ENCODE assay signal across 20 cellular contexts in genomic region chr1:25710583-25711347, GRCh38.
A peak's percentile ranks its signal among the peaks of the same experiment; 100 is the strongest.
DNase-seq lines count a peak whose midpoint lies in the region; ATAC-seq, FAIRE-seq and TF ChIP-seq lines count a peak whose summit lies in the region.
"Had no signal": no experiment of that assay in that cellular context is flagged by ENCODE, and none has a peak within 500 bp of the region (broad histone marks: within the 10 kb centered on the region; RNA-seq: fewer than 3 reads in every experiment).

No MANE protein-coding gene starts in this region.

- H3K9me3 Mint-ChIP-seq in activated T-cell treated with anti-CD3 and anti-CD28 coated beads, Interleukin-2, amount 50 U/mL, for 4 hours = no peaks in the 10 kb centered on the region
- H3K9me3 Mint-ChIP-seq: mesothelial cell of epicardium, neural crest cell had no signal

- peak overlapping the region; percentile 75 for H3K27ac ChIP-seq in PC-3 (ENCODE audit: low read length)
- H3K27ac ChIP-seq in H1 (ENCODE audit: low read depth, low read length) = no peak overlapping the region
- H3K27ac ChIP-seq in mammary epithelial cell (ENCODE audit: insufficient read depth, low read depth, low read length) = no peak overlapping the region
- H3K27ac ChIP-seq: C4-2B, SK-N-MC had no signal

- H2BK15ac ChIP-seq in H1 (ENCODE audit: low read length) = 0 out of 2 replicates have a peak overlapping the region, but pooled peaks have one; percentile 0

- H2BK12ac ChIP-seq in H1 (ENCODE audit: low read depth, low read length) = peak overlapping the region; percentile 13; the same call in 1 of the 2 replicates

- no peak overlapping the region for H3K14ac ChIP-seq in H1 (ENCODE audit: insufficient read length)

- H3K36me3 ChIP-seq in PC-3 (ENCODE audit: low read depth, low read length) (no peaks in the 10 kb centered on the region), H1 (ENCODE audit: control insufficient read depth in 2 of 4, insufficient read depth in 4 of 4, low read length in 3 of 4) (no peaks in the 10 kb centered on the region), mammary epithelial cell (ENCODE audit: insufficient read depth, low read length) (no peaks in the 10 kb centered on the region)
- H3K36me3 ChIP-seq: MG63, Peyer's patch had no signal

- no peak overlapping the region for H3K56ac ChIP-seq in H1 (replicated peaks; ENCODE audit: insufficient read length, low read depth, low read length)

- H3K4me1 Mint-ChIP-seq in activated T-cell treated with anti-CD3 and anti-CD28 coated beads, Interleukin-2, amount 50 U/mL, for 4 hours (ENCODE audit: low read depth) = peaks cover 59% of the 10 kb centered on the region

- no peak overlapping the region for H3K4ac ChIP-seq in H1 (replicated peaks; ENCODE audit: insufficient read length, low read depth, low read length)

- 90% methylated on average over 6 of the region's 7 CpGs; no CpG with 5 or more reads in 1 of the 2 experiments for WGBS in H1 (ENCODE audit: extremely low coverage in 1 of 2, insufficient coverage in 1 of 2, insufficient read length in 1 of 2, insufficient replicate concordance in 2 of 2, low coverage in 1 of 2, low lambda C conversion rate in 2 of 2, missing lambda C conversion rate in 1 of 2), 2 experiments
- 96% methylated on average over 7 of the region's 7 CpGs for WGBS in mammary epithelial cell (ENCODE audit: low coverage, missing lambda C conversion rate)

- no peak overlapping the region for H4K8ac ChIP-seq in H1 (ENCODE audit: extremely low read depth, insufficient read depth, low read length)

- no peak for TF ChIP-seq RAD21 in H1 (IDR thresholded peaks at IDR 0.05 in 1 of 2, conservative IDR thresholded peaks at IDR 0.05 in 1 of 2; ENCODE audit: low read depth in 2 of 2, low read length in 2 of 2)

- H3K4me3 ChIP-seq in PC-3 (ENCODE audit: low read length) (no peak overlapping the region), H1 (ENCODE audit: extremely low read depth in 1 of 4, insufficient read depth in 2 of 4, low read depth in 3 of 4, low read length in 4 of 4) (no peak overlapping the region), mammary epithelial cell (replicated peaks in 1 of 3; ENCODE audit: insufficient read depth in 1 of 3, low read depth in 2 of 3, low read length in 3 of 3) (no peak overlapping the region)
- H3K4me3 ChIP-seq: A549, GM23338, MG63, Peyer's patch, SK-N-MC had no signal

- H2BK5ac ChIP-seq in H1 (ENCODE audit: low read depth, low read length) = no peak overlapping the region

- no peak overlapping the region for H4K5ac ChIP-seq in H1 (ENCODE audit: insufficient read length, low read depth, low read length)

- no peak overlapping the region for H3K4me3 Mint-ChIP-seq in activated T-cell treated with anti-CD3 and anti-CD28 coated beads, Interleukin-2, amount 50 U/mL, for 4 hours
- H3K4me3 Mint-ChIP-seq: GM23338, mesothelial cell of epicardium, neural crest cell had no signal

- H3K9ac ChIP-seq in PC-3 (ENCODE audit: low read length) (no peak overlapping the region), H1 (replicated peaks in 1 of 4; ENCODE audit: extremely low read depth in 1 of 4, low read depth in 3 of 4, low read length in 3 of 4) (no peak overlapping the region), mammary epithelial cell (ENCODE audit: insufficient read depth, low read length) (no peak overlapping the region)

- H3K79me1 ChIP-seq in H1 (ENCODE audit: low read depth, low read length) = no peaks in the 10 kb centered on the region; the same call in 1 of the 2 replicates

- H2BK20ac ChIP-seq in H1 (ENCODE audit: low read length) = peak overlapping the region; percentile 13

- TF ChIP-seq CTCF in PC-3 (conservative IDR thresholded peaks at IDR 0.05; ENCODE audit: low read depth, low read length) (no peak), H1 (IDR thresholded peaks at IDR 0.05; ENCODE audit: control extremely low read depth in 1 of 3, insufficient read depth in 1 of 3, low read depth in 1 of 3, low read length in 3 of 3) (no peak), mammary epithelial cell (conservative IDR thresholded peaks at IDR 0.05 in 1 of 2, IDR thresholded peaks at IDR 0.05 in 1 of 2; ENCODE audit: extremely low read depth in 1 of 2, insufficient read depth in 1 of 2, low read depth in 1 of 2, low read length in 2 of 2) (no peak)

- intact Hi-C loops in PC-3 (cut with micrococcal nuclease) (no loop called here), sciatic nerve (cut with DNase I) (no loop called here), mammary epithelial cell (cut with micrococcal nuclease) (no loop called here)

- H4K91ac ChIP-seq in H1 (replicated peaks; ENCODE audit: insufficient read length, low read length) = peak overlapping the region; percentile 45

- H3K79me2 ChIP-seq in PC-3 (ENCODE audit: low read length) = no peaks in the 10 kb centered on the region
- no peaks in the 10 kb centered on the region for H3K79me2 ChIP-seq in H1 (ENCODE audit: control insufficient read depth in 1 of 2, insufficient read depth in 2 of 2, low read length in 2 of 2)
- H3K79me2 ChIP-seq in mammary epithelial cell (ENCODE audit: insufficient read depth, low read length) = no peaks in the 10 kb centered on the region

- no peak for ATAC-seq in activated T-cell treated with anti-CD3 and anti-CD28 coated beads, Interleukin-2, amount 50 U/mL, for 4 hours
- ATAC-seq in PC-3 = no peak
- no peak for ATAC-seq in sciatic nerve
- ATAC-seq: A549, GM23338 had no signal

- no peaks in the 10 kb centered on the region for H3K27me3 Mint-ChIP-seq in activated T-cell treated with anti-CD3 and anti-CD28 coated beads, Interleukin-2, amount 50 U/mL, for 4 hours (ENCODE audit: low read depth)

- DNase-seq in activated T-cell treated with anti-CD3 and anti-CD28 coated beads, Interleukin-2, amount 50 U/mL, for 1 hour = peak; percentile 11
- DNase-seq in activated T-cell treated with anti-CD3 and anti-CD28 coated beads, Interleukin-2, amount 50 U/mL, for 4 hours = no peak
- DNase-seq in PC-3 = no peak
- DNase-seq in H1 (ENCODE audit: low read depth in 1 of 2, low spot score in 2 of 2) = no peak
- DNase-seq in sciatic nerve (ENCODE audit: low spot score) = peak; percentile 10
- DNase-seq in GM19239 (ENCODE audit: insufficient read length, low spot score) = no peak
- DNase-seq in OCI-M2 (lab: John Stamatoyannopoulos, UW; ENCODE audit: unreplicated experiment) = no peak
- no peak for DNase-seq in mammary epithelial cell
- DNase-seq: NCI-H146, NCI-H82, trophoblast cell had no signal

- H3K4me1 ChIP-seq in PC-3 (ENCODE audit: insufficient read depth, low read length) (peaks cover 48% of the 10 kb centered on the region), H1 (replicated peaks in 1 of 4; ENCODE audit: control insufficient read depth in 3 of 4, insufficient read depth in 4 of 4, low read length in 3 of 4) (peaks cover 24 to 31% (median 27%) of the 10 kb centered on the region in 4 experiments), mammary epithelial cell (ENCODE audit: insufficient read depth, low read length) (peaks cover 19% of the 10 kb centered on the region)

- POLR2A ChIA-PET in PC-3 (lab: Charles Lee; ENCODE audit: unreplicated experiment) (no interaction called here), H1 (lab: Charles Lee; ENCODE audit: partially characterized antibody) (no interaction called here)

- CTCF ChIA-PET in PC-3 (lab: Charles Lee) (no interaction called here), H1 (lab: Charles Lee; ENCODE audit: partially characterized antibody) (interaction anchor here (0.6 to 6.2 kb wide), 5 partner anchors 15 to 128 kb away, joined by 3 to 37 read pairs (median 5); no protein-coding TSS in a partner anchor), mammary epithelial cell (lab: Charles Lee; ENCODE audit: low non-redundant PET) (interaction anchor here (0.7 kb wide), 1 partner anchor 121 kb away, joined by 3 read pairs; no protein-coding TSS in a partner anchor)

- no peaks in the 10 kb centered on the region for H3K36me3 Mint-ChIP-seq in activated T-cell treated with anti-CD3 and anti-CD28 coated beads, Interleukin-2, amount 50 U/mL, for 4 hours (ENCODE audit: insufficient read depth)
- H3K36me3 Mint-ChIP-seq: mesothelial cell of epicardium had no signal

- FAIRE-seq in H1 (lab: Jason Lieb, UNC) (no peak), GM19239 (lab: Jason Lieb, UNC) (no peak)
- FAIRE-seq: A549, endometrium had no signal

- H2BK120ac ChIP-seq in H1 (replicated peaks; ENCODE audit: low read depth, low read length) = no peak overlapping the region

- H3K23ac ChIP-seq in H1 (ENCODE audit: insufficient read length) = no peak overlapping the region

- 0 out of 2 replicates have a peak overlapping the region, but pooled peaks have one; percentile 41 for H2AK5ac ChIP-seq in H1 (ENCODE audit: low read depth, low read length)

- H4K20me1 ChIP-seq in PC-3 (ENCODE audit: low read length) = no peaks in the 10 kb centered on the region
- no peaks in the 10 kb centered on the region for H4K20me1 ChIP-seq in H1 (replicated peaks in 1 of 2; ENCODE audit: control insufficient read depth in 1 of 2, insufficient read depth in 2 of 2, low read length in 2 of 2)
- H4K20me1 ChIP-seq in mammary epithelial cell (ENCODE audit: insufficient read depth, low read length) = no peaks in the 10 kb centered on the region

- no peaks in the 10 kb centered on the region for H3K23me2 ChIP-seq in H1 (ENCODE audit: low read depth, low read length)

- TF ChIP-seq EP300 in H1 (IDR thresholded peaks at IDR 0.05; ENCODE audit: borderline replicate concordance in 1 of 2, low read depth in 2 of 2, low read length in 2 of 2) = no peak

- H3F3A ChIP-seq in PC-3 (ENCODE audit: low read length, unreplicated experiment) = no peaks in the 10 kb centered on the region

- no peak overlapping the region; the same call in none of the 2 replicates for H3K18ac ChIP-seq in H1 (ENCODE audit: extremely low read depth, low read length)

- TF ChIP-seq POLR2A in H1 (IDR thresholded peaks at IDR 0.05; ENCODE audit: control extremely low read depth in 1 of 2, low read depth in 2 of 2, low read length in 2 of 2) = no peak

- no TSS peak for BruUV-seq in PC-3 (replicated peaks; lab: Mats Ljungman, UMichigan)
- BruUV-seq in mammary epithelial cell (replicated peaks; lab: Mats Ljungman, UMichigan) = no TSS peak

- dilution Hi-C loops in mammary epithelial cell (cut with HindIII; ENCODE audit: low sequenced_read_pairs) = no loop called here

- in situ Hi-C loops in mammary epithelial cell (cut with MboI; ENCODE audit: low sequenced_read_pairs in 2 of 2) = no loop called here

- H3K4me2 ChIP-seq in PC-3 (ENCODE audit: low read length) (peak overlapping the region; percentile 60), H1 (ENCODE audit: insufficient read depth in 1 of 2, low read depth in 2 of 2, low read length in 2 of 2) (no peak overlapping the region), mammary epithelial cell (ENCODE audit: insufficient read depth, low read depth, low read length) (no peak overlapping the region)
- H3K4me2 ChIP-seq: A549, GM23338 had no signal

- H2AFZ ChIP-seq in PC-3 (ENCODE audit: low read length) (peak overlapping the region; percentile 37; the same call in 1 of the 2 replicates), H1 (ENCODE audit: low read length) (no peak overlapping the region), mammary epithelial cell (ENCODE audit: low read depth, low read length) (no peak overlapping the region)
- H2AFZ ChIP-seq: GM23338 had no signal

- H3K9me3 ChIP-seq in PC-3 (ENCODE audit: low read length) (no peaks in the 10 kb centered on the region), H1 (ENCODE audit: insufficient read depth in 2 of 2, low read depth in 1 of 2, low read length in 1 of 2) (no peaks in the 10 kb centered on the region), mammary epithelial cell (replicated peaks; ENCODE audit: insufficient read depth, low read length) (no peaks in the 10 kb centered on the region)
- H3K9me3 ChIP-seq: A549, MG63, Peyer's patch had no signal

- H3K27me3 ChIP-seq in PC-3 (ENCODE audit: low read length) (no peaks in the 10 kb centered on the region), H1 (replicated peaks in 1 of 4; ENCODE audit: control insufficient read depth in 3 of 4, extremely low read depth in 1 of 4, insufficient read depth in 3 of 4, low read length in 3 of 4) (no peaks in the 10 kb centered on the region), mammary epithelial cell (ENCODE audit: insufficient read depth, low read length) (no peaks in the 10 kb centered on the region)
- H3K27me3 ChIP-seq: MG63, Peyer's patch had no signal

- no peaks in the 10 kb centered on the region for H3K9me2 ChIP-seq in PC-3 (replicated peaks; ENCODE audit: low read length)

Comparison
In these comparisons a context has a peak if more than half of its experiments do, and no peak if none do; other contexts are left out.
1. DNase-seq: peak in activated T-cell treated with anti-CD3 and anti-CD28 coated beads, Interleukin-2, amount 50 U/mL, for 1 hour (single experiment) and sciatic nerve (single experiment); none in activated T-cell treated with anti-CD3 and anti-CD28 coated beads, Interleukin-2, amount 50 U/mL, for 4 hours (single experiment), PC-3 (single experiment), H1 (0 of 2), GM19239 (single experiment), OCI-M2 (single experiment) and mammary epithelial cell (single experiment).